In genomic region chr17:8963665-8964258, GRCh38 we compare ENCODE assay signal across 13 cellular contexts. TPM values are rescaled to one million over a fixed set of nuclear protein-coding genes. Genes with fewer than 3 reads are reported as not detected.
DNase-seq lines count a peak whose midpoint lies in the region; ATAC-seq and TF ChIP-seq lines count a peak whose summit lies in the region.
"Had no signal": no experiment of that assay in that cellular context is flagged by ENCODE, and none has a peak within 500 bp of the region (broad histone marks: within the 10 kb centered on the region; RNA-seq: fewer than 3 reads in every experiment).

No MANE protein-coding gene starts in this region.

- H3K4me3 ChIP-seq in Peyer's patch (peak overlapping the region in 3 of 4 donors; percentile 59 to 87 (median 70)), thoracic aorta (peak overlapping the region; percentile 69)
- H3K4me3 ChIP-seq: K562 had no signal

- peak overlapping the region; percentile 93 for H3K4me3 Mint-ChIP-seq in activated naive CD4-positive, alpha-beta T cell treated with anti-CD3 and anti-CD28 coated beads, Interleukin-2, amount 10 ng/mL, durations not matched to agents 7 days and 5 days
- peak overlapping the region; percentile 84 to 99 for H3K4me3 Mint-ChIP-seq in effector memory CD8-positive, alpha-beta T cell
- H3K4me3 Mint-ChIP-seq in HFFc6, result no peak overlapping the region

- H3K4me1 ChIP-seq in Peyer's patch (peaks cover 0 to 7% (median 1%) of the 10 kb centered on the region in 4 donors), thoracic aorta (ENCODE audit: control insufficient read depth in 1 of 2, low read depth in 2 of 2) (peaks cover 0 to 6% of the 10 kb centered on the region in 2 donors)

- H3K4me1 Mint-ChIP-seq in activated naive CD4-positive, alpha-beta T cell treated with anti-CD3 and anti-CD28 coated beads, Interleukin-2, amount 10 ng/mL, durations not matched to agents 7 days and 5 days, result peaks cover 75% of the 10 kb centered on the region
- peaks cover 42 to 68% of the 10 kb centered on the region in 2 donors for H3K4me1 Mint-ChIP-seq in effector memory CD8-positive, alpha-beta T cell (ENCODE audit: low read depth in 2 of 2)
- H3K4me1 Mint-ChIP-seq in HFFc6 (ENCODE audit: low read depth), result no peaks in the 10 kb centered on the region

- no peak for TF ChIP-seq POLR2A in Peyer's patch (IDR thresholded peaks at IDR 0.05)

- H3K9me3 Mint-ChIP-seq in activated naive CD4-positive, alpha-beta T cell treated with anti-CD3 and anti-CD28 coated beads, Interleukin-2, amount 10 ng/mL, durations not matched to agents 7 days and 5 days, result peaks cover 15% of the 10 kb centered on the region
- peaks cover 6 to 10% of the 10 kb centered on the region in 2 donors for H3K9me3 Mint-ChIP-seq in effector memory CD8-positive, alpha-beta T cell
- H3K9me3 Mint-ChIP-seq in HFFc6, result peaks cover 58% of the 10 kb centered on the region

- H3K27ac ChIP-seq in Peyer's patch, result peak overlapping the region in 2 of 4 donors; percentile 5 to 32
- H3K27ac ChIP-seq in thoracic aorta, result no peak overlapping the region

- peak overlapping the region; percentile 95 for H3K27ac Mint-ChIP-seq in activated naive CD4-positive, alpha-beta T cell treated with anti-CD3 and anti-CD28 coated beads, Interleukin-2, amount 10 ng/mL, durations not matched to agents 7 days and 5 days
- H3K27ac Mint-ChIP-seq in effector memory CD8-positive, alpha-beta T cell, result peak overlapping the region; percentile 89 to 97
- H3K27ac Mint-ChIP-seq in HFFc6, result no peak overlapping the region

- CTCF ChIA-PET in activated naive CD4-positive, alpha-beta T cell treated with anti-CD3 and anti-CD28 coated beads, Interleukin-2, amount 10 ng/mL, durations not matched to agents 7 days and 5 days (lab: Charles Lee), result interaction anchor here (1.2 to 2.2 kb wide), 4 partner anchors 12 to 178 kb away, joined by 3 to 5 read pairs (median 5); no protein-coding TSS in a partner anchor

- peaks cover 65% of the 10 kb centered on the region for H3K36me3 Mint-ChIP-seq in activated naive CD4-positive, alpha-beta T cell treated with anti-CD3 and anti-CD28 coated beads, Interleukin-2, amount 10 ng/mL, durations not matched to agents 7 days and 5 days
- H3K36me3 Mint-ChIP-seq in effector memory CD8-positive, alpha-beta T cell (ENCODE audit: insufficient read depth), result peaks cover 59% of the 10 kb centered on the region
- H3K36me3 Mint-ChIP-seq in HFFc6 (ENCODE audit: low read depth), result peaks cover 5% of the 10 kb centered on the region
- H3K36me3 Mint-ChIP-seq: brain had no signal

- H3K36me3 ChIP-seq in Peyer's patch, result no peaks in the 10 kb centered on the region
- no peaks in the 10 kb centered on the region for H3K36me3 ChIP-seq in thoracic aorta
- H3K36me3 ChIP-seq: stomach had no signal

- ATAC-seq in effector memory CD8-positive, alpha-beta T cell (replicated peaks), result peak; percentile 8
- ATAC-seq in thoracic aorta (ENCODE audit: insufficient number of reproducible peaks, low FRiP score, low read depth), result no peak
- no peak for ATAC-seq in HG02759 (IDR thresholded peaks at IDR 0.05; ENCODE audit: unreplicated experiment)
- ATAC-seq: K562 had no signal

- H3K9me3 ChIP-seq in Peyer's patch (no peaks in the 10 kb centered on the region), thoracic aorta (no peaks in the 10 kb centered on the region)

- H3K27me3 ChIP-seq in Peyer's patch, result peaks cover 0 to 9% of the 10 kb centered on the region in 2 donors
- peaks cover 5% of the 10 kb centered on the region for H3K27me3 ChIP-seq in thoracic aorta (replicated peaks; ENCODE audit: insufficient read depth)

- DNase-seq in activated naive CD4-positive, alpha-beta T cell treated with anti-CD3 and anti-CD28 coated beads, Interleukin-2, amount 10 ng/mL, durations not matched to agents 7 days and 5 days, result no peak
- no peak for DNase-seq in activated naive CD4-positive, alpha-beta T cell treated with anti-CD3 and anti-CD28 coated beads, Interleukin-2, amount 50 U/mL, for 16 hours
- DNase-seq in Peyer's patch, result no peak
- DNase-seq in effector memory CD8-positive, alpha-beta T cell, result no peak
- no peak for DNase-seq in thoracic aorta (ENCODE audit: low spot score)
- no peak for DNase-seq in HFFc6
- DNase-seq in GM19238 (ENCODE audit: insufficient read length, low spot score), result no peak
- DNase-seq: activated CD4-positive, alpha-beta T cell treated with anti-CD3 and anti-CD28 coated beads for 4 hours; stomach had no signal

- no peaks in the 10 kb centered on the region for H3K27me3 Mint-ChIP-seq in activated naive CD4-positive, alpha-beta T cell treated with anti-CD3 and anti-CD28 coated beads, Interleukin-2, amount 10 ng/mL, durations not matched to agents 7 days and 5 days
- no peaks in the 10 kb centered on the region for H3K27me3 Mint-ChIP-seq in effector memory CD8-positive, alpha-beta T cell
- peaks cover 2% of the 10 kb centered on the region for H3K27me3 Mint-ChIP-seq in HFFc6 (ENCODE audit: insufficient read depth)

- no peak for TF ChIP-seq CTCF in Peyer's patch (IDR thresholded peaks at IDR 0.05)
- TF ChIP-seq CTCF in thoracic aorta (IDR thresholded peaks at IDR 0.05), result no peak
- TF ChIP-seq CTCF in HFFc6 (IDR thresholded peaks at IDR 0.05), result no peak

RNA-seq across cellular contexts. Expression of gene PIK3R5, which starts 1.7 kb away (rescaled TPM):
- total RNA-seq in Peyer's patch (10 to 100 TPM in 2 of 4 donors, 1 to 10 TPM in 2; 6.3 to 74.3 (median 10.3) TPM), thoracic aorta (10 to 100 TPM; 30.7 to 42.9 TPM)
- total RNA-seq in HFFc6 (2021; fragmentation: NEBNext Ultra II Directional; extraction: Animal tissue kit (Norgen Biotek cat#: 25700)), result not detected
- total RNA-seq: fibroblast of lung had no signal

RNA-seq across cellular contexts. Expression of gene NTN1, which starts 57.5 kb away (rescaled TPM):
- total RNA-seq in Peyer's patch (10 to 100 TPM in 2 of 4 donors, 1 to 10 TPM in 2; 4.0 to 17.3 (median 10.9) TPM), thoracic aorta (10 to 100 TPM; 68.8 to 79.0 TPM)
- total RNA-seq in HFFc6 (2021; fragmentation: NEBNext Ultra II Directional; extraction: Animal tissue kit (Norgen Biotek cat#: 25700)), result not detected

Comparison
In these comparisons a context has a peak if more than half of its experiments do, and no peak if none do; other contexts are left out.
1. RNA of gene PIK3R5, which starts 1.7 kb away (total RNA-seq): 30.7 to 42.9 TPM in thoracic aorta and 6.3 to 74.3 TPM in Peyer's patch; not detected in HFFc6; every median in the first group is over 4 times any median in the second.
2. RNA of gene NTN1, which starts 57.5 kb away (total RNA-seq): 68.8 to 79.0 TPM in thoracic aorta and 4.0 to 17.3 TPM in Peyer's patch; not detected in HFFc6; every median in the first group is over 4 times any median in the second.